In the genomic region with DNA sequence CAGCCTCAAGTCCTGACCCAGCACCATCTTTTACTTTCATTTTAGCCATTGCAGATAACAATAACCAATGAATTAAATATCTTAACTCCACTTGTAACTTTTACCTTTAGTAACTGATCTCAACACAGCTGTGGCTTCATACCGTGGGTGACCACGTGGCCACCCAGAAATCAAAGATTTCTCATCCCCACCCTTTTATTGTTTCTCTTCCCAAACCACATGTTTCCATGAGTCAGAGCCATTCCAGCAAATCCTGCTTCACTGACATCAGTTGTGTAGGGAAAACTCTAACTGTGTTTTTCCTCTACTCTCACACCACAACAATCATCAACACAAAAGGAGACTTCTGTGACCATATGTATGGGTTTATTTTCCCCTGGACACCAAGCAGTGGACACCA, we compare ENCODE assay signal across 1 cellular context.
A peak's percentile ranks its signal among the peaks of the same experiment; 100 is the strongest.
TF ChIP-seq lines count a peak whose summit lies in the region.

No MANE protein-coding gene starts in this region.

TF ChIP-seq in endothelial cell of umbilical vein, 7 proteins besides CTCF, POLR2A, EP300 and RAD21:
- TF ChIP-seq, protein P1, sequence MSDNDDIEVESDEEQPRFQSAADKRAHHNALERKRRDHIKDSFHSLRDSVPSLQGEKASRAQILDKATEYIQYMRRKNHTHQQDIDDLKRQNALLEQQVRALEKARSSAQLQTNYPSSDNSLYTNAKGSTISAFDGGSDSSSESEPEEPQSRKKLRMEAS (IDR thresholded peaks at IDR 0.05; ENCODE audit: insufficient read depth, insufficient read length): peak; percentile 12
- no peak for TF ChIP-seq FOS (IDR thresholded peaks at IDR 0.05; ENCODE audit: borderline replicate concordance, insufficient read depth, low read length)
